8 cellular contexts compared by ENCODE assay signal in the genomic region with DNA sequence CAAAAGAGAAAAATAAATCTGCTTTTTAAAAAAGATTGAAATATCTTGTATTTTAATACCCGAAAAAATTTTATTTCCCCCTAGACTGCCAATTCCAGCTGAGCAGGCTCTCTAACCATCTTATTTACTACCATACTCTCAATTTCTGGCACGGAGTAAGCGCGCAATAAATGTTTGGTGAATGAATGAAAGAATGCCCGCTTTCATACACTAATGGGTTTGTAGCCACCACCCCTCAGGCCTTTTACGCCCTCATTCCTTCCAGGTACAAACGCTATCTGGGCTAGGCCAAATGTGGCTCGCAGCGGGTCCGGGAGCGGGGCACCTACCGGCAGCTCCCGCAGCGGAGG. TPM values are rescaled to one million over a fixed set of nuclear protein-coding genes. Genes with fewer than 3 reads are reported as not detected.
A peak's percentile ranks its signal among the peaks of the same experiment; 100 is the strongest.
DNase-seq lines count a peak whose midpoint lies in the region; ATAC-seq, FAIRE-seq and TF ChIP-seq lines count a peak whose summit lies in the region.
"Had no signal": no experiment of that assay in that cellular context is flagged by ENCODE, and none has a peak within 500 bp of the region (broad histone marks: within the 10 kb centered on the region; RNA-seq: fewer than 3 reads in every experiment).

No MANE protein-coding gene starts in this region.

- H3K27ac ChIP-seq in OCI-LY1 (ENCODE audit: low read depth, low read length, poor library complexity, severe bottlenecking), result no peak overlapping the region
- peak overlapping the region; percentile 38 for H3K27ac ChIP-seq in epithelial cell of prostate
- H3K27ac ChIP-seq in pancreas, result no peak overlapping the region

- no peak for DNase-seq in epithelial cell of prostate (ENCODE audit: low read depth, low spot score)
- no peak for DNase-seq in pancreas
- no peak for DNase-seq in A172 (ENCODE audit: low spot score)
- DNase-seq in sciatic nerve (ENCODE audit: low spot score), result no peak

- FAIRE-seq in pancreas (lab: Jason Lieb, UNC), result no peak

- no peaks in the 10 kb centered on the region for H3K27me3 ChIP-seq in OCI-LY1 (ENCODE audit: insufficient read depth, low read length)
- H3K27me3 ChIP-seq in pancreas, result no peaks in the 10 kb centered on the region

- ATAC-seq in pancreas (peak in 1 of 4 donors; percentile 0), sciatic nerve (no peak), HG03378 (IDR thresholded peaks at IDR 0.05; ENCODE audit: unreplicated experiment) (no peak)

- H3K36me3 ChIP-seq in OCI-LY1 (ENCODE audit: insufficient read depth, low read length) (no peaks in the 10 kb centered on the region), pancreas (no peaks in the 10 kb centered on the region)

- WGBS in pancreas, 2 donors, result 0 to 1% methylated on average over 12 to 14 of the region's 14 CpGs

- TF ChIP-seq CTCF in GM12875 (IDR thresholded peaks at IDR 0.05; ENCODE audit: borderline replicate concordance, insufficient read depth, low read depth, low read length), result no peak
- no peak for TF ChIP-seq CTCF in OCI-LY1 (IDR thresholded peaks at IDR 0.05; ENCODE audit: low read length)
- TF ChIP-seq CTCF in pancreas (IDR thresholded peaks at IDR 0.05), result no peak

- intact Hi-C loops in pancreas (cut with DNase I), result no loop called here
- intact Hi-C loops in sciatic nerve (cut with DNase I), result no loop called here

- H3K79me2 ChIP-seq in OCI-LY1 (ENCODE audit: insufficient read depth, low read length), result no peaks in the 10 kb centered on the region

- H2AFZ ChIP-seq in OCI-LY1 (ENCODE audit: low read length), result no peak overlapping the region

- no peaks in the 10 kb centered on the region for H3K9me3 ChIP-seq in OCI-LY1 (ENCODE audit: low read length)
- H3K9me3 ChIP-seq in pancreas, result no peaks in the 10 kb centered on the region

- H3K9ac ChIP-seq in OCI-LY1 (ENCODE audit: low read length), result peak overlapping the region; percentile 67

- peak overlapping the region; percentile 88 for H3K4me3 ChIP-seq in GM12875 (ENCODE audit: low read depth, low read length)
- H3K4me3 ChIP-seq in OCI-LY1 (ENCODE audit: low read depth, low read length, poor library complexity, severe bottlenecking), result peak overlapping the region; percentile 68
- H3K4me3 ChIP-seq in pancreas, result peak overlapping the region; percentile 58 to 78 (median 73)

- peaks cover 15% of the 10 kb centered on the region for H3K4me1 ChIP-seq in OCI-LY1 (ENCODE audit: insufficient read depth, low read length, severe bottlenecking)
- H3K4me1 ChIP-seq in pancreas, result peaks cover 0 to 12% (median 6%) of the 10 kb centered on the region in 3 donors

- H4K20me1 ChIP-seq in OCI-LY1 (ENCODE audit: insufficient read depth, low read length), result no peaks in the 10 kb centered on the region

- no peaks in the 10 kb centered on the region for H3K9me2 ChIP-seq in OCI-LY1 (ENCODE audit: low read depth, low read length)

- no peaks in the 10 kb centered on the region for H3F3A ChIP-seq in OCI-LY1 (ENCODE audit: insufficient read depth, low read length)

- peak overlapping the region; percentile 84 for H3K4me2 ChIP-seq in OCI-LY1 (ENCODE audit: low read length)

RNA-seq across cellular contexts. Expression of a gene that starts 0.6 kb away (rescaled TPM):
- total RNA-seq in pancreas (10 to 100 TPM; 11.7 to 26.1 (median 17.9) TPM), sciatic nerve (47.0 TPM)
- 10 to 100 TPM; 24.5 to 25.8 TPM for polyA plus RNA-seq in pancreas
- total RNA-seq in A172 (2014; rRNA removed; shearing (Covaris generic)), result 17.6 and 18.0 TPM in 2 replicates

RNA-seq across cellular contexts. Expression of a gene that starts 10.4 kb away (rescaled TPM):
- 10 to 100 TPM; 31.3 to 55.4 (median 46.1) TPM for total RNA-seq in pancreas
- polyA plus RNA-seq in pancreas, result 100 to 1,000 TPM in 1 of 2 donors, 10 to 100 TPM in 1; 53.1 to 103 TPM
- 351 and 425 TPM in 2 replicates for total RNA-seq in A172 (2014; rRNA removed; shearing (Covaris generic))
- 70.7 TPM for total RNA-seq in sciatic nerve

RNA-seq across cellular contexts. Expression of a gene that starts 17.6 kb away (rescaled TPM):
- total RNA-seq in pancreas (under 1 TPM in 1 of 6 donors, not detected in 5; 0.39 TPM), sciatic nerve (not detected)
- polyA plus RNA-seq in pancreas, result under 1 TPM in 1 of 2 donors, not detected in 1; 0.23 TPM
- total RNA-seq in A172 (2014; rRNA removed; shearing (Covaris generic)), result not detected in 2 replicates
- total RNA-seq: temporal lobe had no signal

RNA-seq across cellular contexts. Expression of a gene that starts 20.2 kb away (rescaled TPM):
- total RNA-seq in pancreas, result 1 to 10 TPM in 3 of 6 donors, under 1 TPM in 2, not detected in 1; 0.28 to 2.2 (median 1.2) TPM
- polyA plus RNA-seq in pancreas, result 1 to 10 TPM in 1 of 2 donors, under 1 TPM in 1; 0.87 to 1.6 TPM
- not detected in 2 replicates for total RNA-seq in A172 (2014; rRNA removed; shearing (Covaris generic))
- 5.4 TPM for total RNA-seq in sciatic nerve
